16 cellular contexts compared by ENCODE assay signal in genomic region chr7:149478754-149479153, GRCh38. TPM values are rescaled to one million over a fixed set of nuclear protein-coding genes. Genes with fewer than 3 reads are reported as not detected.
DNase-seq lines count a peak whose midpoint lies in the region; ATAC-seq, FAIRE-seq and TF ChIP-seq lines count a peak whose summit lies in the region.
"Had no signal": no experiment of that assay in that cellular context is flagged by ENCODE, and none has a peak within 500 bp of the region (broad histone marks: within the 10 kb centered on the region; RNA-seq: fewer than 3 reads in every experiment).

No MANE protein-coding gene starts in this region.

- intact Hi-C loops in Caco-2 (cut with micrococcal nuclease; ENCODE audit: unreplicated experiment) (no loop called here), K562 (cut with micrococcal nuclease) (no loop called here), natural killer cell (cut with micrococcal nuclease) (no loop called here)

- no peak for TF ChIP-seq CTCF in SK-N-SH (IDR thresholded peaks at IDR 0.05)
- TF ChIP-seq CTCF in Caco-2 (IDR thresholded peaks at IDR 0.05; ENCODE audit: insufficient read depth in 1 of 2, low read depth in 1 of 2, low read length in 1 of 2, severe bottlenecking in 1 of 2, unreplicated experiment in 1 of 2) = no peak
- TF ChIP-seq CTCF in K562 (IDR thresholded peaks at IDR 0.05 in 2 of 3, conservative IDR thresholded peaks at IDR 0.05 in 1 of 3; ENCODE audit: insufficient read depth in 2 of 3, low read depth in 1 of 3, low read length in 3 of 3) = no peak
- TF ChIP-seq CTCF in endothelial cell (IDR thresholded peaks at IDR 0.05; ENCODE audit: unreplicated experiment) = no peak
- no peak for TF ChIP-seq CTCF in natural killer cell (IDR thresholded peaks at IDR 0.05)

- H2AFZ ChIP-seq in SK-N-SH (ENCODE audit: low read depth) = no peak overlapping the region
- no peak overlapping the region for H2AFZ ChIP-seq in K562 (ENCODE audit: low read depth, low read length)

- H4K20me1 ChIP-seq in SK-N-SH (ENCODE audit: insufficient read depth) (0 out of 2 replicates have a peak, but pooled peaks cover 3% of the 10 kb centered on the region), K562 (replicated peaks; ENCODE audit: control insufficient read depth, insufficient read depth, low read length) (no peaks in the 10 kb centered on the region)

- H3K4me2 ChIP-seq in SK-N-SH = no peak overlapping the region
- H3K4me2 ChIP-seq in K562 (ENCODE audit: insufficient read depth, low read length) = no peak overlapping the region

- H3F3A ChIP-seq in SK-N-SH (replicated peaks; ENCODE audit: insufficient read depth) = no peaks in the 10 kb centered on the region

- H3K4me3 Mint-ChIP-seq in Caco-2 (ENCODE audit: unreplicated experiment) (no peak overlapping the region), endothelial cell (ENCODE audit: unreplicated experiment) (peak overlapping the region; percentile 43), natural killer cell (no peak overlapping the region)
- H3K4me3 Mint-ChIP-seq: CD14-positive monocyte; CD8-positive, alpha-beta T cell had no signal

- H3K79me2 ChIP-seq in SK-N-SH (ENCODE audit: insufficient read depth) = peaks cover 16% of the 10 kb centered on the region
- H3K79me2 ChIP-seq in K562 (ENCODE audit: control insufficient read depth, insufficient read depth, low read length) = 0 out of 3 replicates have a peak, but pooled peaks cover 2% of the 10 kb centered on the region

- H3K9me1 ChIP-seq in K562 (ENCODE audit: control insufficient read depth, insufficient read depth, low read length) = no peaks in the 10 kb centered on the region

- H3K9me2 ChIP-seq in SK-N-SH = no peaks in the 10 kb centered on the region

- H3K27ac ChIP-seq in SK-N-SH (ENCODE audit: low read depth in 2 of 2, low read length in 1 of 2) (no peak overlapping the region), K562 (ENCODE audit: extremely low read depth, low read depth, low read length) (no peak overlapping the region)
- H3K27ac ChIP-seq: 22Rv1 had no signal

- TF ChIP-seq EP300 in SK-N-SH (IDR thresholded peaks at IDR 0.05; ENCODE audit: borderline replicate concordance in 1 of 2, low read depth in 1 of 2, low read length in 1 of 2) (no peak), K562 (IDR thresholded peaks at IDR 0.05; ENCODE audit: low read length) (no peak)

- POLR2A ChIA-PET in SK-N-SH (lab: Yijun Ruan, JAX) (no interaction called here), Caco-2 (lab: Charles Lee) (no interaction called here), K562 (lab: Yijun Ruan, JAX) (interaction anchor here (0.9 to 1.7 kb wide), 3 partner anchors 9 to 17 kb away, joined by 3 to 5 read pairs (median 3); no protein-coding TSS in a partner anchor)

- H3K36me3 ChIP-seq in SK-N-SH (replicated peaks in 1 of 2; ENCODE audit: control insufficient read depth in 1 of 2, insufficient read depth in 2 of 2, low read length in 1 of 2) = peaks cover 73 to 79% of the 10 kb centered on the region in 2 experiments
- peaks cover 8% of the 10 kb centered on the region for H3K36me3 ChIP-seq in Caco-2 (ENCODE audit: control insufficient read depth, insufficient read depth, low read length)
- peaks cover 80% of the 10 kb centered on the region for H3K36me3 ChIP-seq in K562 (ENCODE audit: control insufficient read depth, insufficient read depth, low read length)

- no peaks in the 10 kb centered on the region for H3K9me3 ChIP-seq in SK-N-SH
- 0 out of 2 replicates have a peak, but pooled peaks cover 3% of the 10 kb centered on the region for H3K9me3 ChIP-seq in Caco-2
- H3K9me3 ChIP-seq in K562 (replicated peaks; ENCODE audit: control insufficient read depth, insufficient read depth, low read depth, low read length) = no peaks in the 10 kb centered on the region

- H3K27ac Mint-ChIP-seq in Caco-2 (ENCODE audit: unreplicated experiment) (peak overlapping the region; percentile 33), endothelial cell (ENCODE audit: unreplicated experiment) (no peak overlapping the region), natural killer cell (no peak overlapping the region)
- H3K27ac Mint-ChIP-seq: CD8-positive, alpha-beta T cell had no signal

- in situ Hi-C loops in K562 (cut with MboI) = no loop called here

- H3K36me3 Mint-ChIP-seq in Caco-2 (ENCODE audit: insufficient read depth, unreplicated experiment) = peaks cover 54% of the 10 kb centered on the region
- H3K36me3 Mint-ChIP-seq in endothelial cell (ENCODE audit: low read depth, unreplicated experiment) = peaks cover 51% of the 10 kb centered on the region
- peaks cover 13% of the 10 kb centered on the region for H3K36me3 Mint-ChIP-seq in natural killer cell

- FAIRE-seq in K562 (lab: Jason Lieb, UNC) = peak; percentile 46
- FAIRE-seq: GM12892, H54 had no signal

- no peak for TF ChIP-seq POLR2A in K562 (conservative IDR thresholded peaks at IDR 0.05)

- CTCF ChIA-PET in SK-N-SH (lab: Yijun Ruan, JAX) (no interaction called here), Caco-2 (lab: Charles Lee) (no interaction called here), K562 (lab: Yijun Ruan, JAX; ENCODE audit: low intra/inter-chr PET ratio) (no interaction called here)

- no peak overlapping the region for H3K4me3 ChIP-seq in SK-N-SH (ENCODE audit: low read depth in 2 of 2, low read length in 1 of 2)
- H3K4me3 ChIP-seq in Caco-2 (ENCODE audit: low read depth, low read length) = no peak overlapping the region
- H3K4me3 ChIP-seq in K562 = no peak overlapping the region

- peaks cover 15% of the 10 kb centered on the region for H3K4me1 Mint-ChIP-seq in Caco-2 (ENCODE audit: low read depth, unreplicated experiment)
- H3K4me1 Mint-ChIP-seq in endothelial cell (ENCODE audit: unreplicated experiment) = no peaks in the 10 kb centered on the region
- H3K4me1 Mint-ChIP-seq in natural killer cell = peaks cover 5 to 17% of the 10 kb centered on the region in 2 donors
- H3K4me1 Mint-ChIP-seq: CD14-positive monocyte had no signal

- H3K9me3 Mint-ChIP-seq in Caco-2 (ENCODE audit: unreplicated experiment) = peaks cover 16% of the 10 kb centered on the region
- peaks cover 7% of the 10 kb centered on the region for H3K9me3 Mint-ChIP-seq in endothelial cell (ENCODE audit: unreplicated experiment)
- peaks cover 0 to 7% of the 10 kb centered on the region in 2 donors for H3K9me3 Mint-ChIP-seq in natural killer cell

- TF ChIP-seq RAD21 in SK-N-SH (IDR thresholded peaks at IDR 0.05; ENCODE audit: low read length) (no peak), K562 (CRISPR knock-in tag; conservative IDR thresholded peaks at IDR 0.05 in 1 of 2, IDR thresholded peaks at IDR 0.05 in 1 of 2) (no peak)

- no TSS peak for BruUV-seq in Caco-2 (replicated peaks; lab: Mats Ljungman, UMichigan)
- no TSS peak for BruUV-seq in K562 (replicated peaks; lab: Mats Ljungman, UMichigan)

- 95% methylated on average over 1 of the region's 1 CpG for WGBS in SK-N-SH (ENCODE audit: low lambda C conversion rate)
- WGBS in K562 (ENCODE audit: insufficient coverage, low coverage, missing lambda C conversion rate) = 73% methylated on average over 1 of the region's 1 CpG

- no peak for DNase-seq in SK-N-SH
- DNase-seq in Caco-2 = no peak
- DNase-seq in K562 (ENCODE audit: extremely low read depth in 1 of 4, low spot score in 3 of 4) = no peak
- no peak for DNase-seq in endothelial cell (ENCODE audit: low spot score)
- DNase-seq in natural killer cell = no peak
- no peak for DNase-seq in cerebellar cortex (ENCODE audit: low spot score)
- DNase-seq: CD8-positive, alpha-beta T cell; COR-L47; DND-41; GDM1 had no signal

- ATAC-seq in SK-N-SH treated with all-trans-retinoic acid at 6 μM for 48 hours = no peak
- no peak for ATAC-seq in K562
- no peak for ATAC-seq in natural killer cell
- ATAC-seq: CD8-positive, alpha-beta T cell; HCT116 had no signal

- H3K27me3 ChIP-seq in SK-N-SH (ENCODE audit: insufficient read depth) (no peaks in the 10 kb centered on the region), Caco-2 (replicated peaks; ENCODE audit: control insufficient read depth, insufficient read depth, low read length) (no peaks in the 10 kb centered on the region), K562 (ENCODE audit: control insufficient read depth in 2 of 2, insufficient read depth in 2 of 2, low read length in 2 of 2) (no peaks in the 10 kb centered on the region)

- H3K9ac ChIP-seq in SK-N-SH (no peak overlapping the region), K562 (ENCODE audit: insufficient read depth in 1 of 2, low read depth in 2 of 2, low read length in 2 of 2) (no peak overlapping the region)

- H3K4me1 ChIP-seq in SK-N-SH (ENCODE audit: control insufficient read depth in 1 of 2, insufficient read depth in 2 of 2, low read depth in 1 of 2, low read length in 1 of 2) (no peaks in the 10 kb centered on the region), Caco-2 (no peaks in the 10 kb centered on the region), K562 (replicated peaks in 1 of 2; ENCODE audit: control insufficient read depth in 2 of 2, insufficient read depth in 2 of 2, low read length in 2 of 2) (no peaks in the 10 kb centered on the region; a peak in 1 of 5 replicates)

- H3K27me3 Mint-ChIP-seq in Caco-2 (ENCODE audit: insufficient read depth, unreplicated experiment) = no peaks in the 10 kb centered on the region
- H3K27me3 Mint-ChIP-seq in endothelial cell (ENCODE audit: unreplicated experiment) = peaks cover 1% of the 10 kb centered on the region
- no peaks in the 10 kb centered on the region for H3K27me3 Mint-ChIP-seq in natural killer cell (ENCODE audit: low read depth in 2 of 2)

RNA-seq across cellular contexts. Expression of gene ZNF777, which starts 17.9 kb away (rescaled TPM):
- polyA plus RNA-seq in SK-N-SH (2012; rRNA removed) = 5.6 and 6.2 TPM in 2 replicates
- 4.2 and 5.1 TPM in 2 replicates for polyA plus RNA-seq in SK-N-SH (2012; cell fraction: cytosol; rRNA removed)
- 5.2 and 7.3 TPM in 2 replicates for polyA plus RNA-seq in SK-N-SH (2012; cell fraction: nucleus; rRNA removed)
- total RNA-seq in Caco-2 (2022) = 20.8 and 22.7 TPM in 2 replicates
- total RNA-seq in K562 (2011; cell fraction: chromatin; rRNA removed; ENCODE audit: low replicate concordance) = 5.2 and 9.7 TPM in 2 replicates
- 7.9 and 8.3 TPM in 2 replicates for total RNA-seq in K562 (2011; cell fraction: nucleolus; rRNA removed)
- 4.2 and 6.0 TPM in 2 replicates for total RNA-seq in K562 (2011; cell fraction: nucleoplasm; rRNA removed)
- 17.8 and 19.8 TPM in 2 replicates for total RNA-seq in K562 (2014; rRNA removed)
- 5.5 and 7.0 TPM in 2 replicates for total RNA-seq in K562 (2014; rRNA removed; fragmentation: Illumina TruSeq; extraction: Trizol)
- total RNA-seq in K562 (2015; rRNA removed; fragmentation: Illumina TruSeq; extraction: Trizol) = 9.0 and 10.6 TPM in 2 replicates
- 29.3 and 32.6 TPM in 2 replicates for total RNA-seq in K562 (2021)
- polyA plus RNA-seq in K562 (2011; rRNA removed) = 5.5 and 7.8 TPM in 2 replicates
- polyA plus RNA-seq in K562 (2011; cell fraction: cytosol; rRNA removed) = 10.5 and 18.7 TPM in 2 replicates
- polyA plus RNA-seq in K562 (2011; cell fraction: nucleus; rRNA removed) = 5.7 and 8.6 TPM in 2 replicates
- 15.3 and 16.5 TPM in 2 replicates for polyA plus RNA-seq in K562 (2012)
- polyA plus RNA-seq in K562 (2014; fragmentation: Illumina TruSeq; extraction: Trizol) = 17.5 and 18.8 TPM in 2 replicates
- under 1 TPM; 0.11 to 0.13 TPM for polyA plus RNA-seq in K562 (2014; fragmentation: Nextera tagmentation; extraction: Ambion mirVana)
- polyA plus RNA-seq in K562 (2014; rRNA removed) = 15.0 and 17.5 TPM in 2 replicates
- 7.3 and 9.3 TPM in 2 replicates for polyA minus RNA-seq in K562 (2011; rRNA and poly(A)+ RNA removed)
- polyA minus RNA-seq in K562 (2011; cell fraction: cytosol; rRNA and poly(A)+ RNA removed) = 12.0 and 21.2 TPM in 2 replicates
- polyA minus RNA-seq in K562 (2011; cell fraction: nucleus; rRNA and poly(A)+ RNA removed) = 5.3 and 6.0 TPM in 2 replicates
- 13.9 TPM for total RNA-seq in endothelial cell (ENCODE audit: unreplicated experiment)
- total RNA-seq in natural killer cell = 10 to 100 TPM; 14.6 to 18.2 (median 17.2) TPM

RNA-seq across cellular contexts. Expression of gene ZNF746, which starts 18.9 kb away (rescaled TPM):
- polyA plus RNA-seq in SK-N-SH (2012; rRNA removed) (8.4 and 11.1 TPM in 2 replicates), K562 (2011; rRNA removed) (7.3 and 12.6 TPM in 2 replicates), K562 (2014; fragmentation: Illumina TruSeq; extraction: Trizol) (13.3 and 17.9 TPM in 2 replicates), K562 (2014; fragmentation: Nextera tagmentation; extraction: Ambion mirVana) (1 to 10 TPM; 1.7 to 2.0 TPM), K562 (2014; rRNA removed) (15.3 and 18.9 TPM in 2 replicates)
- polyA plus RNA-seq in SK-N-SH (2012; cell fraction: cytosol; rRNA removed) = 5.5 and 7.5 TPM in 2 replicates
- 25.3 and 28.2 TPM in 2 replicates for polyA plus RNA-seq in SK-N-SH (2012; cell fraction: nucleus; rRNA removed)
- total RNA-seq in Caco-2 (2022) (19.1 and 19.3 TPM in 2 replicates), K562 (2014; rRNA removed) (25.2 and 28.7 TPM in 2 replicates), K562 (2014; rRNA removed; fragmentation: Illumina TruSeq; extraction: Trizol) (7.7 and 8.8 TPM in 2 replicates), K562 (2015; rRNA removed; fragmentation: Illumina TruSeq; extraction: Trizol) (13.4 and 14.1 TPM in 2 replicates), K562 (2021) (30.7 and 31.6 TPM in 2 replicates), endothelial cell (ENCODE audit: unreplicated experiment) (23.8 TPM), natural killer cell (10 to 100 TPM; 41.4 to 48.6 (median 47.3) TPM)
- total RNA-seq in K562 (2011; cell fraction: chromatin; rRNA removed; ENCODE audit: low replicate concordance) = 47.9 and 50.2 TPM in 2 replicates
- 32.7 and 35.9 TPM in 2 replicates for total RNA-seq in K562 (2011; cell fraction: nucleolus; rRNA removed)
- total RNA-seq in K562 (2011; cell fraction: nucleoplasm; rRNA removed) = 45.2 and 65.0 TPM in 2 replicates
- 9.1 and 13.7 TPM in 2 replicates for polyA plus RNA-seq in K562 (2011; cell fraction: cytosol; rRNA removed)
- polyA plus RNA-seq in K562 (2011; cell fraction: nucleus; rRNA removed) = 32.2 and 48.8 TPM in 2 replicates
- polyA plus RNA-seq in K562 (2012) = 16.6 and 19.9 TPM in 2 replicates
- polyA minus RNA-seq in K562 (2011; rRNA and poly(A)+ RNA removed) = 10.5 and 10.9 TPM in 2 replicates
- polyA minus RNA-seq in K562 (2011; cell fraction: cytosol; rRNA and poly(A)+ RNA removed) = 12.9 and 19.2 TPM in 2 replicates
- polyA minus RNA-seq in K562 (2011; cell fraction: nucleus; rRNA and poly(A)+ RNA removed) = 22.9 and 28.7 TPM in 2 replicates
